In genomic region chr15:53072077-53072476, GRCh38 we compare ENCODE assay signal across 9 cellular contexts.
DNase-seq lines count a peak whose midpoint lies in the region; ATAC-seq and TF ChIP-seq lines count a peak whose summit lies in the region.
"Had no signal": no experiment of that assay in that cellular context is flagged by ENCODE, and none has a peak within 500 bp of the region (broad histone marks: within the 10 kb centered on the region; RNA-seq: fewer than 3 reads in every experiment).

No MANE protein-coding gene starts in this region.

- H3K27me3 ChIP-seq in breast epithelium = no peaks in the 10 kb centered on the region
- H3K27me3 ChIP-seq in neural cell (ENCODE audit: insufficient read depth, low read depth, low read length) = no peaks in the 10 kb centered on the region
- no peaks in the 10 kb centered on the region for H3K27me3 ChIP-seq in esophagus muscularis mucosa
- H3K27me3 ChIP-seq: BLaER1 treated with 17β-estradiol and CSF1 and Interleukin-3, amounts not matched to agents 10 nM and 100 nM had no signal

- H2AFZ ChIP-seq in neural cell (ENCODE audit: low read depth, low read length) = no peak overlapping the region

- WGBS in esophagus muscularis mucosa = 4% methylated on average over 3 of the region's 3 CpGs

- H3K9me2 ChIP-seq in neural cell (ENCODE audit: insufficient read depth, low read length) = no peaks in the 10 kb centered on the region

- TF ChIP-seq CTCF in breast epithelium (IDR thresholded peaks at IDR 0.05) (no peak), neural cell (IDR thresholded peaks at IDR 0.05; ENCODE audit: poor library complexity, severe bottlenecking) (no peak), esophagus muscularis mucosa (IDR thresholded peaks at IDR 0.05) (no peak), natural killer cell (IDR thresholded peaks at IDR 0.05) (no peak)

- TF ChIP-seq RAD21 in neural cell (conservative IDR thresholded peaks at IDR 0.05) = no peak

- H3K4me1 ChIP-seq in breast epithelium (no peaks in the 10 kb centered on the region), esophagus muscularis mucosa (no peaks in the 10 kb centered on the region)
- H3K4me1 ChIP-seq: BLaER1 treated with 17β-estradiol and CSF1 and Interleukin-3, amounts not matched to agents 10 nM and 100 nM had no signal

- no peaks in the 10 kb centered on the region for H3K4me1 Mint-ChIP-seq in activated CD8-positive, alpha-beta memory T cell treated with anti-CD3 and anti-CD28 coated beads, Interleukin-2, amount 10 ng/mL, durations not matched to agents 7 days and 5 days
- no peaks in the 10 kb centered on the region for H3K4me1 Mint-ChIP-seq in natural killer cell

- CTCF ChIA-PET in activated CD8-positive, alpha-beta memory T cell treated with anti-CD3 and anti-CD28 coated beads, Interleukin-2, amount 10 ng/mL, durations not matched to agents 7 days and 5 days (lab: Charles Lee) = no interaction called here

- H3K27ac ChIP-seq in breast epithelium (no peak overlapping the region), neural cell (ENCODE audit: low read length) (no peak overlapping the region), esophagus muscularis mucosa (replicated peaks in 1 of 4) (no peak overlapping the region)
- H3K27ac ChIP-seq: BLaER1 treated with 17β-estradiol and CSF1 and Interleukin-3, amounts not matched to agents 10 nM and 100 nM had no signal

- H3K4me3 ChIP-seq in breast epithelium (no peak overlapping the region), neural cell (ENCODE audit: low read length) (no peak overlapping the region), esophagus muscularis mucosa (no peak overlapping the region)
- H3K4me3 ChIP-seq: BLaER1 treated with 17β-estradiol and CSF1 and Interleukin-3, amounts not matched to agents 10 nM and 100 nM had no signal

- H3K36me3 ChIP-seq in breast epithelium (no peaks in the 10 kb centered on the region), neural cell (ENCODE audit: insufficient read depth, low read length) (no peaks in the 10 kb centered on the region), esophagus muscularis mucosa (no peaks in the 10 kb centered on the region)
- H3K36me3 ChIP-seq: BLaER1 treated with 17β-estradiol and CSF1 and Interleukin-3, amounts not matched to agents 10 nM and 100 nM had no signal

- H3K4me2 ChIP-seq in neural cell (ENCODE audit: low read length) = no peak overlapping the region
- H3K4me2 ChIP-seq: BLaER1 treated with 17β-estradiol and CSF1 and Interleukin-3, amounts not matched to agents 10 nM and 100 nM had no signal

- no peaks in the 10 kb centered on the region for H3K9me3 Mint-ChIP-seq in activated CD8-positive, alpha-beta memory T cell treated with anti-CD3 and anti-CD28 coated beads, Interleukin-2, amount 10 ng/mL, durations not matched to agents 7 days and 5 days (ENCODE audit: low read depth)
- H3K9me3 Mint-ChIP-seq in natural killer cell = peaks cover 6 to 15% of the 10 kb centered on the region in 2 donors

- no peak overlapping the region for H3K27ac Mint-ChIP-seq in activated CD8-positive, alpha-beta memory T cell treated with anti-CD3 and anti-CD28 coated beads, Interleukin-2, amount 10 ng/mL, durations not matched to agents 7 days and 5 days
- no peak overlapping the region for H3K27ac Mint-ChIP-seq in natural killer cell

- H3K79me2 ChIP-seq in neural cell (replicated peaks; ENCODE audit: insufficient read depth, low read length) = no peaks in the 10 kb centered on the region

- H3K4me3 Mint-ChIP-seq in activated CD8-positive, alpha-beta memory T cell treated with anti-CD3 and anti-CD28 coated beads, Interleukin-2, amount 10 ng/mL, durations not matched to agents 7 days and 5 days = no peak overlapping the region
- no peak overlapping the region for H3K4me3 Mint-ChIP-seq in natural killer cell

- no peaks in the 10 kb centered on the region for H4K20me1 ChIP-seq in neural cell (ENCODE audit: insufficient read depth)
- H4K20me1 ChIP-seq: BLaER1 treated with 17β-estradiol and CSF1 and Interleukin-3, amounts not matched to agents 10 nM and 100 nM had no signal

- DNase-seq in activated CD8-positive, alpha-beta memory T cell treated with anti-CD3 and anti-CD28 coated beads, Interleukin-2, amount 10 ng/mL, durations not matched to agents 7 days and 5 days = peak; percentile 41
- no peak for DNase-seq in activated CD8-positive, alpha-beta memory T cell treated with anti-CD3 and anti-CD28 coated beads for 24 hours
- peak; percentile 58 for DNase-seq in NCI-H69 (lab: John Stamatoyannopoulos, UW)
- DNase-seq in breast epithelium (ENCODE audit: low spot score in 2 of 2) = peak; percentile 17 to 52
- DNase-seq in esophagus muscularis mucosa (ENCODE audit: extremely low spot score) = no peak
- no peak for DNase-seq in natural killer cell

- H3F3A ChIP-seq in neural cell (ENCODE audit: insufficient read depth, low read length, poor library complexity, severe bottlenecking) = no peaks in the 10 kb centered on the region

- H3K9me3 ChIP-seq in breast epithelium (no peaks in the 10 kb centered on the region), neural cell (ENCODE audit: low read length) (no peaks in the 10 kb centered on the region), esophagus muscularis mucosa (no peaks in the 10 kb centered on the region)
- H3K9me3 ChIP-seq: BLaER1 treated with 17β-estradiol and CSF1 and Interleukin-3, amounts not matched to agents 10 nM and 100 nM had no signal

- no peaks in the 10 kb centered on the region for H3K27me3 Mint-ChIP-seq in activated CD8-positive, alpha-beta memory T cell treated with anti-CD3 and anti-CD28 coated beads, Interleukin-2, amount 10 ng/mL, durations not matched to agents 7 days and 5 days
- H3K27me3 Mint-ChIP-seq in natural killer cell (ENCODE audit: low read depth in 2 of 2) = no peaks in the 10 kb centered on the region

- intact Hi-C loops in breast epithelium (cut with DNase I; ENCODE audit: low total_unique reads) (no loop called here), esophagus muscularis mucosa (cut with DNase I) (no loop called here), natural killer cell (cut with micrococcal nuclease) (no loop called here)

- H3K9ac ChIP-seq in neural cell (ENCODE audit: low read length) = no peak overlapping the region
- H3K9ac ChIP-seq: BLaER1 treated with 17β-estradiol and CSF1 and Interleukin-3, amounts not matched to agents 10 nM and 100 nM had no signal

- TF ChIP-seq EP300 in neural cell (conservative IDR thresholded peaks at IDR 0.05; ENCODE audit: poor library complexity, severe bottlenecking) (no peak), esophagus muscularis mucosa (IDR thresholded peaks at IDR 0.05) (no peak)

- no peak for ATAC-seq in activated CD8-positive, alpha-beta memory T cell treated with anti-CD3 and anti-CD28 coated beads, Interleukin-2, amount 10 ng/mL, durations not matched to agents 7 days and 5 days
- ATAC-seq in natural killer cell = no peak
- ATAC-seq in GM18867 (IDR thresholded peaks at IDR 0.05; ENCODE audit: unreplicated experiment) = no peak

- no peak for TF ChIP-seq POLR2A in breast epithelium (IDR thresholded peaks at IDR 0.05)
- TF ChIP-seq POLR2A in esophagus muscularis mucosa (IDR thresholded peaks at IDR 0.05; ENCODE audit: low read depth) = no peak

- H3K36me3 Mint-ChIP-seq in activated CD8-positive, alpha-beta memory T cell treated with anti-CD3 and anti-CD28 coated beads, Interleukin-2, amount 10 ng/mL, durations not matched to agents 7 days and 5 days = no peaks in the 10 kb centered on the region
- no peaks in the 10 kb centered on the region for H3K36me3 Mint-ChIP-seq in natural killer cell

TF ChIP-seq in neural cell, 6 proteins besides CTCF, POLR2A, EP300 and RAD21:
- peak; percentile 63 for TF ChIP-seq REST (IDR thresholded peaks at IDR 0.05; ENCODE audit: borderline replicate concordance)
- TF ChIP-seq TAF1 (IDR thresholded peaks at IDR 0.05; ENCODE audit: low read depth) = no peak

Comparison
In these comparisons a context has a peak if more than half of its experiments do, and no peak if none do; other contexts are left out.
1. DNase-seq: peak in activated CD8-positive, alpha-beta memory T cell treated with anti-CD3 and anti-CD28 coated beads, Interleukin-2, amount 10 ng/mL, durations not matched to agents 7 days and 5 days (single experiment), NCI-H69 (single experiment) and breast epithelium (2 of 2); none in activated CD8-positive, alpha-beta memory T cell treated with anti-CD3 and anti-CD28 coated beads for 24 hours (single experiment), esophagus muscularis mucosa (single experiment) and natural killer cell (single experiment).